1 cellular context compared by ENCODE assay signal in the genomic region with DNA sequence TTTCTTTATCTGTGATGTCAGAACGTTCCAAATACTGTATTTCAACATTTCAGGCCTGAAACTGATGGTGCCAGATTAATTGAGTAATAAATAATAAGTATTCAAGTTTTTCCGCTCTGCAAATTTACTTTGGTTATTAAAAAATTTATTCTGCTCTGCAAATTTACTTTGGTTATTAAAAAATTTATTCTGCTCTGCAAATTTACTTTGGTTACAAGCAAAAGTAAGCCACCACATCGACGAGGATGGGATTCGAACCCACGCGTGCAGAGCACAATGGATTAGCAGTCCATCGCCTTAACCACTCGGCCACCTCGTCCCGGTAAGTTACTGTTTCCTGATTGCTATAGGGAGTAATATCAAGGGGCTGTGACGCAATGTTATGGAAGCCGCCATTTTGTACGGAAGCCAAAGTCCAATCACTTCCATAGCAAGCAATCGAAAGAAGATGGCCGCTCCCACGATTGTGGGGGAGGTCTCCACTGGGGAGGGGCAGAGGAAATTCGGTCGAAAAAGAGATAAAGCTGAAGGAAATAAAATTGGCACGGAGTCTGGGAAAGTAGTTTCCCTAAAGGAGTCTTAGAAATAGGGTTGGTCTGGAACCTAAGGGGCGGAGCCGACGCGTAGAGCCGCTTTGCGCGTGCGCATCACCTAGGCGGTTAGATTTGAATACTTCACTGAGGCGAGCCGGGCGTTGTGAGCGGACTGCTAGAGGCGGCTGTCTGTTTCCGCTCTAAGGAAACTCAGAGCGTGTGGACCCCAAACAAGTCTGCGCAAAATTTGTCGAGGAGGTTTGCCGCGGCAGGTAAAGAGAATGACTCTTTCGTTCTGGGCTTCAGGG.
TF ChIP-seq lines count a peak whose summit lies in the region.

A gene with protein sequence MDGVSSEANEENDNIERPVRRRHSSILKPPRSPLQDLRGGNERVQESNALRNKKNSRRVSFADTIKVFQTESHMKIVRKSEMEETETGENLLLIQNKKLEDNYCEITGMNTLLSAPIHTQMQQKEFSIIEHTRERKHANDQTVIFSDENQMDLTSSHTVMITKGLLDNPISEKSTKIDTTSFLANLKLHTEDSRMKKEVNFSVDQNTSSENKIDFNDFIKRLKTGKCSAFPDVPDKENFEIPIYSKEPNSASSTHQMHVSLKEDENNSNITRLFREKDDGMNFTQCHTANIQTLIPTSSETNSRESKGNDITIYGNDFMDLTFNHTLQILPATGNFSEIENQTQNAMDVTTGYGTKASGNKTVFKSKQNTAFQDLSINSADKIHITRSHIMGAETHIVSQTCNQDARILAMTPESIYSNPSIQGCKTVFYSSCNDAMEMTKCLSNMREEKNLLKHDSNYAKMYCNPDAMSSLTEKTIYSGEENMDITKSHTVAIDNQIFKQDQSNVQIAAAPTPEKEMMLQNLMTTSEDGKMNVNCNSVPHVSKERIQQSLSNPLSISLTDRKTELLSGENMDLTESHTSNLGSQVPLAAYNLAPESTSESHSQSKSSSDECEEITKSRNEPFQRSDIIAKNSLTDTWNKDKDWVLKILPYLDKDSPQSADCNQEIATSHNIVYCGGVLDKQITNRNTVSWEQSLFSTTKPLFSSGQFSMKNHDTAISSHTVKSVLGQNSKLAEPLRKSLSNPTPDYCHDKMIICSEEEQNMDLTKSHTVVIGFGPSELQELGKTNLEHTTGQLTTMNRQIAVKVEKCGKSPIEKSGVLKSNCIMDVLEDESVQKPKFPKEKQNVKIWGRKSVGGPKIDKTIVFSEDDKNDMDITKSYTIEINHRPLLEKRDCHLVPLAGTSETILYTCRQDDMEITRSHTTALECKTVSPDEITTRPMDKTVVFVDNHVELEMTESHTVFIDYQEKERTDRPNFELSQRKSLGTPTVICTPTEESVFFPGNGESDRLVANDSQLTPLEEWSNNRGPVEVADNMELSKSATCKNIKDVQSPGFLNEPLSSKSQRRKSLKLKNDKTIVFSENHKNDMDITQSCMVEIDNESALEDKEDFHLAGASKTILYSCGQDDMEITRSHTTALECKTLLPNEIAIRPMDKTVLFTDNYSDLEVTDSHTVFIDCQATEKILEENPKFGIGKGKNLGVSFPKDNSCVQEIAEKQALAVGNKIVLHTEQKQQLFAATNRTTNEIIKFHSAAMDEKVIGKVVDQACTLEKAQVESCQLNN (N-terminal part only) (plus strand): TSS at position 662 of the 841 bp plus-strand sequence. CDS start 8,683 bp downstream, outside the sequence.

TF ChIP-seq in K562, 482 proteins besides CTCF, POLR2A, EP300 and RAD21 (continued from another document and continues in another):
- TF ChIP-seq, protein P1, sequence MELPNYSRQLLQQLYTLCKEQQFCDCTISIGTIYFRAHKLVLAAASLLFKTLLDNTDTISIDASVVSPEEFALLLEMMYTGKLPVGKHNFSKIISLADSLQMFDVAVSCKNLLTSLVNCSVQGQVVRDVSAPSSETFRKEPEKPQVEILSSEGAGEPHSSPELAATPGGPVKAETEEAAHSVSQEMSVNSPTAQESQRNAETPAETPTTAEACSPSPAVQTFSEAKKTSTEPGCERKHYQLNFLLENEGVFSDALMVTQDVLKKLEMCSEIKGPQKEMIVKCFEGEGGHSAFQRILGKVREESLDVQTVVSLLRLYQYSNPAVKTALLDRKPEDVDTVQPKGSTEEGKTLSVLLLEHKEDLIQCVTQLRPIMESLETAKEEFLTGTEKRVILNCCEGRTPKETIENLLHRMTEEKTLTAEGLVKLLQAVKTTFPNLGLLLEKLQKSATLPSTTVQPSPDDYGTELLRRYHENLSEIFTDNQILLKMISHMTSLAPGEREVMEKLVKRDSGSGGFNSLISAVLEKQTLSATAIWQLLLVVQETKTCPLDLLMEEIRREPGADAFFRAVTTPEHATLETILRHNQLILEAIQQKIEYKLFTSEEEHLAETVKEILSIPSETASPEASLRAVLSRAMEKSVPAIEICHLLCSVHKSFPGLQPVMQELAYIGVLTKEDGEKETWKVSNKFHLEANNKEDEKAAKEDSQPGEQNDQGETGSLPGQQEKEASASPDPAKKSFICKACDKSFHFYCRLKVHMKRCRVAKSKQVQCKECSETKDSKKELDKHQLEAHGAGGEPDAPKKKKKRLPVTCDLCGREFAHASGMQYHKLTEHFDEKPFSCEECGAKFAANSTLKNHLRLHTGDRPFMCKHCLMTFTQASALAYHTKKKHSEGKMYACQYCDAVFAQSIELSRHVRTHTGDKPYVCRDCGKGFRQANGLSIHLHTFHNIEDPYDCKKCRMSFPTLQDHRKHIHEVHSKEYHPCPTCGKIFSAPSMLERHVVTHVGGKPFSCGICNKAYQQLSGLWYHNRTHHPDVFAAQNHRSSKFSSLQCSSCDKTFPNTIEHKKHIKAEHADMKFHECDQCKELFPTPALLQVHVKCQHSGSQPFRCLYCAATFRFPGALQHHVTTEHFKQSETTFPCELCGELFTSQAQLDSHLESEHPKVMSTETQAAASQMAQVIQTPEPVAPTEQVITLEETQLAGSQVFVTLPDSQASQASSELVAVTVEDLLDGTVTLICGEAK (IDR thresholded peaks at IDR 0.05) = peak; percentile 92
- TF ChIP-seq, protein P1 (CRISPR knock-in tag; IDR thresholded peaks at IDR 0.05) = no peak
- TF ChIP-seq, protein P2, sequence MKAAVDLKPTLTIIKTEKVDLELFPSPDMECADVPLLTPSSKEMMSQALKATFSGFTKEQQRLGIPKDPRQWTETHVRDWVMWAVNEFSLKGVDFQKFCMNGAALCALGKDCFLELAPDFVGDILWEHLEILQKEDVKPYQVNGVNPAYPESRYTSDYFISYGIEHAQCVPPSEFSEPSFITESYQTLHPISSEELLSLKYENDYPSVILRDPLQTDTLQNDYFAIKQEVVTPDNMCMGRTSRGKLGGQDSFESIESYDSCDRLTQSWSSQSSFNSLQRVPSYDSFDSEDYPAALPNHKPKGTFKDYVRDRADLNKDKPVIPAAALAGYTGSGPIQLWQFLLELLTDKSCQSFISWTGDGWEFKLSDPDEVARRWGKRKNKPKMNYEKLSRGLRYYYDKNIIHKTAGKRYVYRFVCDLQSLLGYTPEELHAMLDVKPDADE (conservative IDR thresholded peaks at IDR 0.05; ENCODE audit: control insufficient read depth, low read depth, low read length) = peak; percentile 87
- peak; percentile 66; the same call in 1 of the 2 replicates for TF ChIP-seq JUN (IDR thresholded peaks at IDR 0.05; ENCODE audit: borderline replicate concordance, low read depth, low read length)
- TF ChIP-seq JUN (CRISPR knock-in tag; IDR thresholded peaks at IDR 0.05; ENCODE audit: borderline replicate concordance) = peak; percentile 33; the same call in 1 of the 2 replicates
- TF ChIP-seq, protein P3, sequence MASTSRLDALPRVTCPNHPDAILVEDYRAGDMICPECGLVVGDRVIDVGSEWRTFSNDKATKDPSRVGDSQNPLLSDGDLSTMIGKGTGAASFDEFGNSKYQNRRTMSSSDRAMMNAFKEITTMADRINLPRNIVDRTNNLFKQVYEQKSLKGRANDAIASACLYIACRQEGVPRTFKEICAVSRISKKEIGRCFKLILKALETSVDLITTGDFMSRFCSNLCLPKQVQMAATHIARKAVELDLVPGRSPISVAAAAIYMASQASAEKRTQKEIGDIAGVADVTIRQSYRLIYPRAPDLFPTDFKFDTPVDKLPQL (IDR thresholded peaks at IDR 0.05; ENCODE audit: extremely low read depth, insufficient read length) = no peak
- TF ChIP-seq NEUROD1 (IDR thresholded peaks at IDR 0.05; ENCODE audit: borderline replicate concordance, low read depth, low read length, partially characterized antibody) = no peak
- peak; percentile 8; the same call in 1 of the 2 replicates for TF ChIP-seq ZNF24 (IDR thresholded peaks at IDR 0.05)
- peak; percentile 73; the same call in 1 of the 2 replicates for TF ChIP-seq ZKSCAN8 (CRISPR knock-in tag; IDR thresholded peaks at IDR 0.05)
- peak; percentile 81 for TF ChIP-seq HCFC1 (IDR thresholded peaks at IDR 0.05; ENCODE audit: low read depth, low read length)
- no peak for TF ChIP-seq ZNF217 (CRISPR knock-in tag; IDR thresholded peaks at IDR 0.05)
- TF ChIP-seq, protein P4, sequence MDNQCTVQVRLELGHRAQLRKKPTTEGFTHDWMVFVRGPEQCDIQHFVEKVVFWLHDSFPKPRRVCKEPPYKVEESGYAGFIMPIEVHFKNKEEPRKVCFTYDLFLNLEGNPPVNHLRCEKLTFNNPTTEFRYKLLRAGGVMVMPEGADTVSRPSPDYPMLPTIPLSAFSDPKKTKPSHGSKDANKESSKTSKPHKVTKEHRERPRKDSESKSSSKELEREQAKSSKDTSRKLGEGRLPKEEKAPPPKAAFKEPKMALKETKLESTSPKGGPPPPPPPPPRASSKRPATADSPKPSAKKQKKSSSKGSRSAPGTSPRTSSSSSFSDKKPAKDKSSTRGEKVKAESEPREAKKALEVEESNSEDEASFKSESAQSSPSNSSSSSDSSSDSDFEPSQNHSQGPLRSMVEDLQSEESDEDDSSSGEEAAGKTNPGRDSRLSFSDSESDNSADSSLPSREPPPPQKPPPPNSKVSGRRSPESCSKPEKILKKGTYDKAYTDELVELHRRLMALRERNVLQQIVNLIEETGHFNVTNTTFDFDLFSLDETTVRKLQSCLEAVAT (IDR thresholded peaks at IDR 0.05) = 0 out of 4 replicates have a peak, but pooled peaks of 1 of the 2 experiments have one; percentile 17
- no peak for TF ChIP-seq SETDB1 (IDR thresholded peaks at IDR 0.05; ENCODE audit: low read length)
- TF ChIP-seq, protein P5, sequence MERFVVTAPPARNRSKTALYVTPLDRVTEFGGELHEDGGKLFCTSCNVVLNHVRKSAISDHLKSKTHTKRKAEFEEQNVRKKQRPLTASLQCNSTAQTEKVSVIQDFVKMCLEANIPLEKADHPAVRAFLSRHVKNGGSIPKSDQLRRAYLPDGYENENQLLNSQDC (CRISPR knock-in tag; IDR thresholded peaks at IDR 0.05) = no peak
- no peak for TF ChIP-seq ZNF354B (CRISPR knock-in tag; IDR thresholded peaks at IDR 0.05)
- no peak for TF ChIP-seq ELF4 (CRISPR knock-in tag; IDR thresholded peaks at IDR 0.05)
- 0 out of 2 replicates have a peak, but pooled peaks have one; percentile 81 for TF ChIP-seq NR4A1 (CRISPR knock-in tag; IDR thresholded peaks at IDR 0.05)
- peak; percentile 39; the same call in 1 of the 2 replicates for TF ChIP-seq NR4A1 (tag; IDR thresholded peaks at IDR 0.05)
- TF ChIP-seq SIRT6 (IDR thresholded peaks at IDR 0.05; ENCODE audit: low read depth, low read length) = no peak
- TF ChIP-seq STAT5A (IDR thresholded peaks at IDR 0.05; ENCODE audit: borderline replicate concordance, low read length) = no peak; the same call in 1 of the 2 replicates
- no peak for TF ChIP-seq ILK (tag; IDR thresholded peaks at IDR 0.05; ENCODE audit: borderline replicate concordance, low read depth)
- TF ChIP-seq TAF15 (IDR thresholded peaks at IDR 0.05; ENCODE audit: low read depth, low read length) = no peak
- no peak for TF ChIP-seq THRAP3 (IDR thresholded peaks at IDR 0.05; ENCODE audit: borderline replicate concordance)
- TF ChIP-seq, protein P6, sequence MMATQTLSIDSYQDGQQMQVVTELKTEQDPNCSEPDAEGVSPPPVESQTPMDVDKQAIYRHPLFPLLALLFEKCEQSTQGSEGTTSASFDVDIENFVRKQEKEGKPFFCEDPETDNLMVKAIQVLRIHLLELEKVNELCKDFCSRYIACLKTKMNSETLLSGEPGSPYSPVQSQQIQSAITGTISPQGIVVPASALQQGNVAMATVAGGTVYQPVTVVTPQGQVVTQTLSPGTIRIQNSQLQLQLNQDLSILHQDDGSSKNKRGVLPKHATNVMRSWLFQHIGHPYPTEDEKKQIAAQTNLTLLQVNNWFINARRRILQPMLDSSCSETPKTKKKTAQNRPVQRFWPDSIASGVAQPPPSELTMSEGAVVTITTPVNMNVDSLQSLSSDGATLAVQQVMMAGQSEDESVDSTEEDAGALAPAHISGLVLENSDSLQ (IDR thresholded peaks at IDR 0.05) = peak; percentile 55
- TF ChIP-seq, protein P7, sequence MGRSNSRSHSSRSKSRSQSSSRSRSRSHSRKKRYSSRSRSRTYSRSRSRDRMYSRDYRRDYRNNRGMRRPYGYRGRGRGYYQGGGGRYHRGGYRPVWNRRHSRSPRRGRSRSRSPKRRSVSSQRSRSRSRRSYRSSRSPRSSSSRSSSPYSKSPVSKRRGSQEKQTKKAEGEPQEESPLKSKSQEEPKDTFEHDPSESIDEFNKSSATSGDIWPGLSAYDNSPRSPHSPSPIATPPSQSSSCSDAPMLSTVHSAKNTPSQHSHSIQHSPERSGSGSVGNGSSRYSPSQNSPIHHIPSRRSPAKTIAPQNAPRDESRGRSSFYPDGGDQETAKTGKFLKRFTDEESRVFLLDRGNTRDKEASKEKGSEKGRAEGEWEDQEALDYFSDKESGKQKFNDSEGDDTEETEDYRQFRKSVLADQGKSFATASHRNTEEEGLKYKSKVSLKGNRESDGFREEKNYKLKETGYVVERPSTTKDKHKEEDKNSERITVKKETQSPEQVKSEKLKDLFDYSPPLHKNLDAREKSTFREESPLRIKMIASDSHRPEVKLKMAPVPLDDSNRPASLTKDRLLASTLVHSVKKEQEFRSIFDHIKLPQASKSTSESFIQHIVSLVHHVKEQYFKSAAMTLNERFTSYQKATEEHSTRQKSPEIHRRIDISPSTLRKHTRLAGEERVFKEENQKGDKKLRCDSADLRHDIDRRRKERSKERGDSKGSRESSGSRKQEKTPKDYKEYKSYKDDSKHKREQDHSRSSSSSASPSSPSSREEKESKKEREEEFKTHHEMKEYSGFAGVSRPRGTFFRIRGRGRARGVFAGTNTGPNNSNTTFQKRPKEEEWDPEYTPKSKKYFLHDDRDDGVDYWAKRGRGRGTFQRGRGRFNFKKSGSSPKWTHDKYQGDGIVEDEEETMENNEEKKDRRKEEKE (IDR thresholded peaks at IDR 0.05; ENCODE audit: borderline replicate concordance in 1 of 2, control insufficient read depth in 1 of 2, low read depth in 2 of 2, low read length in 1 of 2) = 0 out of 4 replicates have a peak, but pooled peaks of 1 of the 2 experiments have one; percentile 30
- TF ChIP-seq TFAM (CRISPR knock-in tag; conservative IDR thresholded peaks at IDR 0.05) = no peak
- no peak for TF ChIP-seq ZC3H4 (CRISPR knock-in tag; IDR thresholded peaks at IDR 0.05; ENCODE audit: borderline replicate concordance)
- TF ChIP-seq TBP (optimal IDR thresholded peaks at IDR 0.05; ENCODE audit: low read depth, low read length) = peak; percentile 98
- TF ChIP-seq KDM2B (CRISPR knock-in tag; IDR thresholded peaks at IDR 0.05) = no peak
